ENCODE assay signal across 35 cellular contexts in the genomic region with DNA sequence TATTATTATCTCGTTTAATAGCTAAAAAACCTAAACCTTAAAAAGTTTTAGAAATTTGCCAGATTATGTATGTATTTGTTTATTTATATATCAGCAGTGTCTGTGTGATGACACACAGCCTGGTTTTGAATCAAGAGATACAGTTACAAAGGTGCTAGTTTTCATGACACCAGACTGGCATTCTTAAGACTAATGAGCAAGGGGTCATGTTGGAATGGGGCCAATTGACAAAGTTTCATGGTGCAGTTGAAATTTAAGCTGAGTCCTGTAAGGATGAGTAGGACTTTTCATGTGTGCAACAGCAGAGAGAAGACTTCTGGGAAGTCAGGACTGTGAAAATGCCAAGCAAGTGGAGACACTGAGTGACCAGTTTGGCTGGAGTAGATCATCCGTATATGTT. TPM values are rescaled to one million over a fixed set of nuclear protein-coding genes. Genes with fewer than 3 reads are reported as not detected.
"Had no signal": no experiment of that assay in that cellular context is flagged by ENCODE, and none has a peak within 500 bp of the region (broad histone marks: within the 10 kb centered on the region; RNA-seq: fewer than 3 reads in every experiment).

No MANE protein-coding gene starts in this region.

- H3K36me3 Mint-ChIP-seq: WTC11 had no signal

- ATAC-seq: activated CD4-positive, alpha-beta T cell treated with anti-CD3 and anti-CD28 coated beads for 36 hours; activated CD4-positive, CD25-positive, alpha-beta regulatory T cell treated with anti-CD3 and anti-CD28 coated beads, Interleukin-2, amount 50 U/mL, for 24 hours; activated CD8-positive, alpha-beta T cell treated with anti-CD3 and anti-CD28 coated beads, Interleukin-2, amount 10 ng/mL, durations not matched to agents 7 days and 5 days; activated T-cell treated with anti-CD3 and anti-CD28 coated beads, Interleukin-2, amount 50 U/mL, for 4 hours; Panc1; WTC11 had no signal

- H3K4me3 ChIP-seq: SJCRH30, SK-N-MC had no signal

- H3K27ac ChIP-seq: brain microvascular endothelial cell, SJCRH30, SK-N-MC had no signal

- H3K27me3 ChIP-seq: brain microvascular endothelial cell, SJCRH30 had no signal

- DNase-seq: activated CD4-positive, alpha-beta T cell treated with anti-CD3 and anti-CD28 coated beads for 36 hours; activated CD4-positive, alpha-beta T cell treated with anti-CD3 and anti-CD28 coated beads, Interleukin-2, amount 10 ng/mL, durations not matched to agents 7 days and 5 days; activated CD4-positive, alpha-beta T cell treated with anti-CD3 and anti-CD28 coated beads, Interleukin-2, amount 50 U/mL, for 48 hours; activated CD8-positive, alpha-beta memory T cell treated with anti-CD3 and anti-CD28 coated beads, Interleukin-2, amount 50 U/mL, for 4 hours; activated CD8-positive, alpha-beta T cell treated with anti-CD3 and anti-CD28 coated beads, Interleukin-2, amount 10 ng/mL, durations not matched to agents 7 days and 5 days; activated effector memory CD4-positive, alpha-beta T cell treated with Interleukin-2 at 50 U/mL for 16 hours; activated naive CD4-positive, alpha-beta T cell treated with anti-CD3 and anti-CD28 coated beads, Interleukin-2, amount 50 U/mL, for 16 hours; activated naive CD8-positive, alpha-beta T cell treated with anti-CD3 and anti-CD28 coated beads for 36 hours; activated T-cell treated with anti-CD3 and anti-CD28 coated beads for 4 hours; activated T-cell treated with anti-CD3 and anti-CD28 coated beads, Interleukin-2, amount 50 U/mL, for 4 hours; amniotic stem cell; aorta; brain microvascular endothelial cell; central memory CD4-positive, alpha-beta T cell; Karpas-422; KBM-7; NCI-H1092 treated with DMSO at 0.1 percent for 48 hours; NCI-H1417; NCI-H146; NCI-H187 treated with DMSO at 0.1 percent for 48 hours; NCI-H2081; NCI-H2171 treated with DMSO at 0.1 percent for 48 hours; NCI-H226; NCI-H446 treated with DMSO at 0.1 percent for 48 hours; NCI-H524 treated with DMSO at 0.1 percent for 48 hours; SHP77; SJCRH30 had no signal

- H3K36me3 ChIP-seq: brain microvascular endothelial cell, SJCRH30 had no signal

- H3K4me1 Mint-ChIP-seq: WTC11 had no signal

- H3K27me3 Mint-ChIP-seq: activated CD4-positive, alpha-beta T cell treated with anti-CD3 and anti-CD28 coated beads, Interleukin-2, amount 10 ng/mL, durations not matched to agents 7 days and 5 days had no signal

- H3K4me1 ChIP-seq: SJCRH30 had no signal

- H3K9me3 ChIP-seq: SJCRH30 had no signal

- H3K9me3 Mint-ChIP-seq: activated CD4-positive, alpha-beta T cell treated with anti-CD3 and anti-CD28 coated beads, Interleukin-2, amount 10 ng/mL, durations not matched to agents 7 days and 5 days; activated naive CD8-positive, alpha-beta T cell treated with anti-CD3 and anti-CD28 coated beads for 36 hours; activated T-cell treated with anti-CD3 and anti-CD28 coated beads, Interleukin-2, amount 50 U/mL, for 4 hours; activated T-helper 1 cell treated with anti-CD3 and anti-CD28 coated beads, Interleukin-12 subunit alpha, Interleukin-12 subunit beta, Interleukin-2, Interleukin-4 antibody, amounts not matched to agents 30 ng/mL and 10 ng/mL and 1 ng/mL, durations not matched to agents 14 hours and 24 hours and 36 hours had no signal

- H3K27ac Mint-ChIP-seq: activated CD4-positive, alpha-beta T cell treated with anti-CD3 and anti-CD28 coated beads for 36 hours; activated CD4-positive, alpha-beta T cell treated with anti-CD3 and anti-CD28 coated beads, Interleukin-2, amount 10 ng/mL, durations not matched to agents 7 days and 5 days; activated CD8-positive, alpha-beta T cell treated with anti-CD3 and anti-CD28 coated beads, Interleukin-2, amount 10 ng/mL, durations not matched to agents 7 days and 5 days; activated naive CD8-positive, alpha-beta T cell treated with anti-CD3 and anti-CD28 coated beads for 36 hours; activated T-helper 1 cell treated with anti-CD3 and anti-CD28 coated beads, Interleukin-12 subunit alpha, Interleukin-12 subunit beta, Interleukin-2, Interleukin-4 antibody, amounts not matched to agents 30 ng/mL and 10 ng/mL and 1 ng/mL, durations not matched to agents 14 hours and 24 hours and 36 hours; T-helper 1 cell treated with Interleukin-12 subunit alpha and Interleukin-12 subunit beta and Interleukin-4 antibody, amounts not matched to agents 30 μg/mL and 1 μg/mL, for 36 hours; T-helper 2 cell treated with Interferon-gamma antibody and Interleukin-4, amounts not matched to agents 5 μg/mL and 100 μg/mL, for 36 hours; WTC11 had no signal

- H3K4me3 Mint-ChIP-seq: activated CD4-positive, alpha-beta T cell treated with anti-CD3 and anti-CD28 coated beads for 36 hours; activated CD4-positive, alpha-beta T cell treated with anti-CD3 and anti-CD28 coated beads, Interleukin-2, amount 10 ng/mL, durations not matched to agents 7 days and 5 days; activated CD8-positive, alpha-beta T cell treated with anti-CD3 and anti-CD28 coated beads, Interleukin-2, amount 10 ng/mL, durations not matched to agents 7 days and 5 days; activated naive CD8-positive, alpha-beta T cell treated with anti-CD3 and anti-CD28 coated beads for 36 hours; activated T-cell treated with anti-CD3 and anti-CD28 coated beads, Interleukin-2, amount 50 U/mL, for 4 hours; activated T-helper 1 cell treated with anti-CD3 and anti-CD28 coated beads, Interleukin-12 subunit alpha, Interleukin-12 subunit beta, Interleukin-2, Interleukin-4 antibody, amounts not matched to agents 30 ng/mL and 10 ng/mL and 1 ng/mL, durations not matched to agents 14 hours and 24 hours and 36 hours; T-helper 1 cell treated with Interleukin-12 subunit alpha and Interleukin-12 subunit beta and Interleukin-4 antibody, amounts not matched to agents 30 μg/mL and 1 μg/mL, for 36 hours; T-helper 2 cell treated with Interferon-gamma antibody and Interleukin-4, amounts not matched to agents 5 μg/mL and 100 μg/mL, for 36 hours; WTC11 had no signal

RNA-seq across cellular contexts. Expression of a gene that starts 25.8 kb away (rescaled TPM):
- total RNA-seq: activated CD4-positive, alpha-beta T cell treated with anti-CD3 and anti-CD28 coated beads for 36 hours; activated CD4-positive, alpha-beta T cell treated with anti-CD3 and anti-CD28 coated beads, Interleukin-2, amount 10 ng/mL, durations not matched to agents 7 days and 5 days; activated CD8-positive, alpha-beta T cell treated with anti-CD3 and anti-CD28 coated beads, Interleukin-2, amount 10 ng/mL, durations not matched to agents 7 days and 5 days; activated naive CD8-positive, alpha-beta T cell treated with anti-CD3 and anti-CD28 coated beads for 36 hours; activated T-cell treated with anti-CD3 and anti-CD28 coated beads, Interleukin-2, amount 50 U/mL, for 4 hours; activated T-helper 1 cell treated with anti-CD3 and anti-CD28 coated beads, Interleukin-12 subunit alpha, Interleukin-12 subunit beta, Interleukin-2, Interleukin-4 antibody, amounts not matched to agents 30 ng/mL and 10 ng/mL and 1 ng/mL, durations not matched to agents 14 hours and 24 hours and 36 hours; aorta; RPMI7951; WTC11 had no signal

RNA-seq across cellular contexts. Expression of a gene that starts 41.4 kb away (rescaled TPM):
- total RNA-seq: activated CD4-positive, alpha-beta T cell treated with anti-CD3 and anti-CD28 coated beads for 36 hours; activated CD4-positive, alpha-beta T cell treated with anti-CD3 and anti-CD28 coated beads, Interleukin-2, amount 10 ng/mL, durations not matched to agents 7 days and 5 days; activated CD8-positive, alpha-beta T cell treated with anti-CD3 and anti-CD28 coated beads, Interleukin-2, amount 10 ng/mL, durations not matched to agents 7 days and 5 days; activated naive CD8-positive, alpha-beta T cell treated with anti-CD3 and anti-CD28 coated beads for 36 hours; activated T-cell treated with anti-CD3 and anti-CD28 coated beads, Interleukin-2, amount 50 U/mL, for 4 hours; activated T-helper 1 cell treated with anti-CD3 and anti-CD28 coated beads, Interleukin-12 subunit alpha, Interleukin-12 subunit beta, Interleukin-2, Interleukin-4 antibody, amounts not matched to agents 30 ng/mL and 10 ng/mL and 1 ng/mL, durations not matched to agents 14 hours and 24 hours and 36 hours; aorta; RPMI7951; SJCRH30; WTC11 had no signal

RNA-seq across cellular contexts. Expression of a gene that starts 43.2 kb away (rescaled TPM):
- total RNA-seq: activated CD4-positive, alpha-beta T cell treated with anti-CD3 and anti-CD28 coated beads for 36 hours; activated CD4-positive, alpha-beta T cell treated with anti-CD3 and anti-CD28 coated beads, Interleukin-2, amount 10 ng/mL, durations not matched to agents 7 days and 5 days; activated CD8-positive, alpha-beta T cell treated with anti-CD3 and anti-CD28 coated beads, Interleukin-2, amount 10 ng/mL, durations not matched to agents 7 days and 5 days; activated naive CD8-positive, alpha-beta T cell treated with anti-CD3 and anti-CD28 coated beads for 36 hours; activated T-cell treated with anti-CD3 and anti-CD28 coated beads, Interleukin-2, amount 50 U/mL, for 4 hours; activated T-helper 1 cell treated with anti-CD3 and anti-CD28 coated beads, Interleukin-12 subunit alpha, Interleukin-12 subunit beta, Interleukin-2, Interleukin-4 antibody, amounts not matched to agents 30 ng/mL and 10 ng/mL and 1 ng/mL, durations not matched to agents 14 hours and 24 hours and 36 hours; aorta; RPMI7951; SJCRH30; WTC11 had no signal

RNA-seq across cellular contexts. Expression of a gene that starts 53.6 kb away (rescaled TPM):
- total RNA-seq: activated CD4-positive, alpha-beta T cell treated with anti-CD3 and anti-CD28 coated beads for 36 hours; activated CD4-positive, alpha-beta T cell treated with anti-CD3 and anti-CD28 coated beads, Interleukin-2, amount 10 ng/mL, durations not matched to agents 7 days and 5 days; activated CD8-positive, alpha-beta T cell treated with anti-CD3 and anti-CD28 coated beads, Interleukin-2, amount 10 ng/mL, durations not matched to agents 7 days and 5 days; activated naive CD8-positive, alpha-beta T cell treated with anti-CD3 and anti-CD28 coated beads for 36 hours; activated T-cell treated with anti-CD3 and anti-CD28 coated beads, Interleukin-2, amount 50 U/mL, for 4 hours; activated T-helper 1 cell treated with anti-CD3 and anti-CD28 coated beads, Interleukin-12 subunit alpha, Interleukin-12 subunit beta, Interleukin-2, Interleukin-4 antibody, amounts not matched to agents 30 ng/mL and 10 ng/mL and 1 ng/mL, durations not matched to agents 14 hours and 24 hours and 36 hours; aorta; RPMI7951; SJCRH30; WTC11 had no signal
